ENCODE assay signal across 10 cellular contexts in genomic region chr1:228465134-228465533, GRCh38. TPM values are rescaled to one million over a fixed set of nuclear protein-coding genes. Genes with fewer than 3 reads are reported as not detected.
A peak's percentile ranks its signal among the peaks of the same experiment; 100 is the strongest.
DNase-seq lines count a peak whose midpoint lies in the region; ATAC-seq, FAIRE-seq and TF ChIP-seq lines count a peak whose summit lies in the region.
"Had no signal": no experiment of that assay in that cellular context is flagged by ENCODE, and none has a peak within 500 bp of the region (broad histone marks: within the 10 kb centered on the region; RNA-seq: fewer than 3 reads in every experiment).

No MANE protein-coding gene starts in this region.

- no peaks in the 10 kb centered on the region for H3K36me3 ChIP-seq in iPS-18a (ENCODE audit: control insufficient read depth, low read depth, low read length)
- H3K36me3 ChIP-seq: gastrocnemius medialis, SJCRH30 had no signal

- TF ChIP-seq CTCF in activated CD8-positive, alpha-beta T cell treated with anti-CD3 and anti-CD28 coated beads for 36 hours (IDR thresholded peaks at IDR 0.05): no peak

- no peak for DNase-seq in activated naive CD4-positive, alpha-beta T cell treated with anti-CD3 and anti-CD28 coated beads, Interleukin-2, amount 10 ng/mL, durations not matched to agents 7 days and 5 days
- DNase-seq in activated naive CD4-positive, alpha-beta T cell treated with anti-CD3 and anti-CD28 coated beads, Interleukin-2, amount 50 U/mL, for 16 hours: no peak
- DNase-seq in activated CD8-positive, alpha-beta T cell treated with anti-CD3 and anti-CD28 coated beads for 36 hours: no peak
- DNase-seq in stimulated activated naive CD8-positive, alpha-beta T cell treated with anti-CD3 and anti-CD28 coated beads, Interleukin-15, amount 100 ng/mL, for 72 hours: no peak
- DNase-seq in RCC 7860 (ENCODE audit: low spot score): no peak
- DNase-seq: SJCRH30 had no signal

- peak overlapping the region; percentile 94 for H3K27ac Mint-ChIP-seq in activated naive CD4-positive, alpha-beta T cell treated with anti-CD3 and anti-CD28 coated beads, Interleukin-2, amount 10 ng/mL, durations not matched to agents 7 days and 5 days
- peak overlapping the region; percentile 91 for H3K27ac Mint-ChIP-seq in activated CD8-positive, alpha-beta T cell treated with anti-CD3 and anti-CD28 coated beads for 36 hours
- H3K27ac Mint-ChIP-seq in stimulated activated naive CD8-positive, alpha-beta T cell treated with anti-CD3 and anti-CD28 coated beads, Interleukin-15, amount 100 ng/mL, for 72 hours: peak overlapping the region in 1 of 2 donors; percentile 97

- H3K9me3 ChIP-seq in iPS-18a (ENCODE audit: control insufficient read depth, low read depth, low read length): no peaks in the 10 kb centered on the region
- H3K9me3 ChIP-seq: gastrocnemius medialis, SJCRH30 had no signal

- FAIRE-seq in RCC 7860 (lab: Jason Lieb, UNC): no peak

- H3K4me3 Mint-ChIP-seq in activated naive CD4-positive, alpha-beta T cell treated with anti-CD3 and anti-CD28 coated beads, Interleukin-2, amount 10 ng/mL, durations not matched to agents 7 days and 5 days: peak overlapping the region; percentile 89
- H3K4me3 Mint-ChIP-seq in activated CD8-positive, alpha-beta T cell treated with anti-CD3 and anti-CD28 coated beads for 36 hours: peak overlapping the region; percentile 89
- peak overlapping the region; percentile 87 to 89 for H3K4me3 Mint-ChIP-seq in stimulated activated naive CD8-positive, alpha-beta T cell treated with anti-CD3 and anti-CD28 coated beads, Interleukin-15, amount 100 ng/mL, for 72 hours

- H3K4me1 ChIP-seq in iPS-18a (ENCODE audit: control insufficient read depth, low read depth, low read length): peaks cover 7% of the 10 kb centered on the region
- H3K4me1 ChIP-seq: gastrocnemius medialis, SJCRH30 had no signal

- peaks cover 27% of the 10 kb centered on the region for H3K27me3 ChIP-seq in iPS-18a (ENCODE audit: control insufficient read depth, insufficient read depth, low read length)

- peak overlapping the region; percentile 64 for H3K9ac ChIP-seq in iPS-18a (ENCODE audit: low read length)

- no peaks in the 10 kb centered on the region for H3K9me3 Mint-ChIP-seq in activated naive CD4-positive, alpha-beta T cell treated with anti-CD3 and anti-CD28 coated beads, Interleukin-2, amount 10 ng/mL, durations not matched to agents 7 days and 5 days
- H3K9me3 Mint-ChIP-seq in activated CD8-positive, alpha-beta T cell treated with anti-CD3 and anti-CD28 coated beads for 36 hours: no peaks in the 10 kb centered on the region
- H3K9me3 Mint-ChIP-seq in stimulated activated naive CD8-positive, alpha-beta T cell treated with anti-CD3 and anti-CD28 coated beads, Interleukin-15, amount 100 ng/mL, for 72 hours: no peaks in the 10 kb centered on the region

- peaks cover 68% of the 10 kb centered on the region for H3K4me1 Mint-ChIP-seq in activated naive CD4-positive, alpha-beta T cell treated with anti-CD3 and anti-CD28 coated beads, Interleukin-2, amount 10 ng/mL, durations not matched to agents 7 days and 5 days
- H3K4me1 Mint-ChIP-seq in activated CD8-positive, alpha-beta T cell treated with anti-CD3 and anti-CD28 coated beads for 36 hours (ENCODE audit: low read depth): peaks cover 37% of the 10 kb centered on the region
- peaks cover 51% of the 10 kb centered on the region for H3K4me1 Mint-ChIP-seq in stimulated activated naive CD8-positive, alpha-beta T cell treated with anti-CD3 and anti-CD28 coated beads, Interleukin-15, amount 100 ng/mL, for 72 hours

- H3K27me3 Mint-ChIP-seq in activated naive CD4-positive, alpha-beta T cell treated with anti-CD3 and anti-CD28 coated beads, Interleukin-2, amount 10 ng/mL, durations not matched to agents 7 days and 5 days: peaks cover 29% of the 10 kb centered on the region
- peaks cover 7% of the 10 kb centered on the region for H3K27me3 Mint-ChIP-seq in activated CD8-positive, alpha-beta T cell treated with anti-CD3 and anti-CD28 coated beads for 36 hours
- H3K27me3 Mint-ChIP-seq in stimulated activated naive CD8-positive, alpha-beta T cell treated with anti-CD3 and anti-CD28 coated beads, Interleukin-15, amount 100 ng/mL, for 72 hours: peaks cover 54% of the 10 kb centered on the region

- CTCF ChIA-PET in activated naive CD4-positive, alpha-beta T cell treated with anti-CD3 and anti-CD28 coated beads, Interleukin-2, amount 10 ng/mL, durations not matched to agents 7 days and 5 days (lab: Charles Lee): interaction anchor here (0.9 to 1.5 kb wide), 7 partner anchors 8 to 334 kb away, joined by 3 to 9 read pairs (median 5); partner anchors contain the start of gene RNF187
- CTCF ChIA-PET in activated CD8-positive, alpha-beta T cell treated with anti-CD3 and anti-CD28 coated beads for 36 hours (lab: Charles Lee): interaction anchor here (0.9 to 3.8 kb wide), 7 partner anchors 8 to 51 kb away, joined by 3 to 31 read pairs (median 6); partner anchors contain the start of gene RNF187

- intact Hi-C loops in activated CD8-positive, alpha-beta T cell treated with anti-CD3 and anti-CD28 coated beads for 36 hours (cut with micrococcal nuclease): no loop called here

- POLR2A ChIA-PET in activated CD8-positive, alpha-beta T cell treated with anti-CD3 and anti-CD28 coated beads for 36 hours (lab: Charles Lee): interaction anchor here (0.9 to 3.2 kb wide), 11 partner anchors 8 to 61 kb away, joined by 3 to 21 read pairs (median 4); partner anchors contain the start of gene RNF187

- peak overlapping the region; percentile 68 for H3K4me3 ChIP-seq in iPS-18a (ENCODE audit: low read length)
- H3K4me3 ChIP-seq: SJCRH30 had no signal

- H3K36me3 Mint-ChIP-seq in activated naive CD4-positive, alpha-beta T cell treated with anti-CD3 and anti-CD28 coated beads, Interleukin-2, amount 10 ng/mL, durations not matched to agents 7 days and 5 days: peaks cover 17% of the 10 kb centered on the region
- H3K36me3 Mint-ChIP-seq in activated CD8-positive, alpha-beta T cell treated with anti-CD3 and anti-CD28 coated beads for 36 hours (ENCODE audit: low read depth): no peaks in the 10 kb centered on the region

- no peak for ATAC-seq in activated CD8-positive, alpha-beta T cell treated with anti-CD3 and anti-CD28 coated beads for 36 hours
- ATAC-seq in stimulated activated naive CD8-positive, alpha-beta T cell treated with anti-CD3 and anti-CD28 coated beads, Interleukin-15, amount 100 ng/mL, for 72 hours: no peak
- ATAC-seq in HG02840 (IDR thresholded peaks at IDR 0.05; ENCODE audit: low FRiP score, unreplicated experiment): no peak
- no peak for ATAC-seq in GM19452 (IDR thresholded peaks at IDR 0.05; ENCODE audit: unreplicated experiment)
- ATAC-seq: gastrocnemius medialis had no signal

- no peak overlapping the region for H3K27ac ChIP-seq in iPS-18a (ENCODE audit: low read length)
- H3K27ac ChIP-seq: gastrocnemius medialis, SJCRH30 had no signal

RNA-seq across cellular contexts. Expression of gene RNF187, which starts 22.0 kb away (rescaled TPM):
- total RNA-seq in activated CD8-positive, alpha-beta T cell treated with anti-CD3 and anti-CD28 coated beads for 36 hours: 100 to 1,000 TPM; 147 TPM

RNA-seq across cellular contexts. Expression of gene TRIM17, which starts 48.5 kb away (rescaled TPM):
- total RNA-seq in activated CD8-positive, alpha-beta T cell treated with anti-CD3 and anti-CD28 coated beads for 36 hours: 1 to 10 TPM; 1.9 to 2.7 TPM
- total RNA-seq: gastrocnemius medialis, SJCRH30 had no signal

RNA-seq across cellular contexts. Expression of gene TRIM11, which starts 58.5 kb away (rescaled TPM):
- 10 to 100 TPM; 30.7 to 32.1 TPM for total RNA-seq in activated CD8-positive, alpha-beta T cell treated with anti-CD3 and anti-CD28 coated beads for 36 hours
